Comparison of ENCODE assay signal across 21 cellular contexts in the genomic region with DNA sequence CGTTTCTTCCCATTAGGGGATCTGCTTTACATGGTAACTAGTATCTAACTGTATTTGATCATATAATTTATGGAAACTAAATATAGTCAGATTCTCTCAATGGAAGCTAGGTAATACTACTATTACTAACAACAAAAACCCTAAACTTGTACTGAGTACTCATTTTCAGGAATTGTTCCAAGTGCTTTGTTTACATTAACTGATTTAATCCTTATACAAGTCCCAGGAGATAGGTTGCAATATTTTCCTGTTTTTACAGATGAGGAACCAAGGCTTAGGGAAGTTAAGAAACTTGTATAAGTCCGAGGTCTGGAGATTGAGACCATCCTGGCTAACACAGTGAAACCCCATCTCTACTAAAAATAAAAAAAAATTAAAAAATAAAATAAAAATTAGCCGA.
"Had no signal": no experiment of that assay in that cellular context is flagged by ENCODE, and none has a peak within 500 bp of the region (broad histone marks: within the 10 kb centered on the region; RNA-seq: fewer than 3 reads in every experiment).

No MANE protein-coding gene starts in this region.

- H3K4me1 ChIP-seq: body of pancreas, sigmoid colon had no signal

- H3K4me3 ChIP-seq: body of pancreas, lower lobe of right lung, sigmoid colon, spleen, tibial artery had no signal

- H3K36me3 ChIP-seq: lower lobe of right lung, sigmoid colon, spleen, tibial artery had no signal

- H3K27me3 ChIP-seq: body of pancreas, sigmoid colon, spleen, tibial artery had no signal

- DNase-seq: activated CD4-positive, alpha-beta T cell treated with anti-CD3 and anti-CD28 coated beads, Interleukin-2, amount 50 U/mL, for 1 hour; activated CD4-positive, CD25-positive, alpha-beta regulatory T cell treated with anti-CD3 and anti-CD28 coated beads, Interleukin-2, amount 50 U/mL, for 72 hours; activated CD8-positive, alpha-beta T cell treated with anti-CD3 and anti-CD28 coated beads, Interleukin-2, amount 10 ng/mL, durations not matched to agents 7 days and 5 days; activated gamma-delta T cell; activated naive CD4-positive, alpha-beta T cell treated with anti-CD3 and anti-CD28 coated beads, Interleukin-2, amount 50 U/mL, for 16 hours; activated naive CD8-positive, alpha-beta T cell treated with anti-CD3 and anti-CD28 coated beads, Interleukin-2, amount 50 U/mL, for 24 hours; anterior cingulate cortex; body of pancreas; dermis blood vessel endothelial cell; effector CD8-positive, alpha-beta T cell; erythroblast; kidney; lower lobe of right lung; naive B cell; retina; sigmoid colon; spleen; stimulated activated naive CD8-positive, alpha-beta T cell treated with anti-CD3 and anti-CD28 coated beads, Interleukin-15, amount 100 ng/mL, for 72 hours; SW 1271; T-helper 17 cell; tibial artery had no signal

- H3K9me3 ChIP-seq: body of pancreas, lower lobe of right lung, tibial artery had no signal

- H3K27ac ChIP-seq: body of pancreas, lower lobe of right lung, sigmoid colon, tibial artery had no signal
